ENCODE assay signal across 1 cellular context in genomic region chr17:35540589-35541404, GRCh38.
TF ChIP-seq lines count a peak whose summit lies in the region.

No MANE protein-coding gene starts in this region.

TF ChIP-seq in SK-N-SH treated with all-trans-retinoic acid at 6 μM for 48 hours, 23 proteins besides CTCF, POLR2A, EP300 and RAD21 (continued from another document):
- TF ChIP-seq PATZ1 (CRISPR knock-in tag; IDR thresholded peaks at IDR 0.05; ENCODE audit: borderline replicate concordance) (no peak), ZC3H10 (CRISPR knock-in tag; IDR thresholded peaks at IDR 0.05) (no peak), SNAI2 (CRISPR knock-in tag; IDR thresholded peaks at IDR 0.05) (no peak)
TF ChIP-seq in SK-N-SH treated with all-trans-retinoic acid at 6 μM for 48 hours: peak in this region for 0.
